In the genomic region with DNA sequence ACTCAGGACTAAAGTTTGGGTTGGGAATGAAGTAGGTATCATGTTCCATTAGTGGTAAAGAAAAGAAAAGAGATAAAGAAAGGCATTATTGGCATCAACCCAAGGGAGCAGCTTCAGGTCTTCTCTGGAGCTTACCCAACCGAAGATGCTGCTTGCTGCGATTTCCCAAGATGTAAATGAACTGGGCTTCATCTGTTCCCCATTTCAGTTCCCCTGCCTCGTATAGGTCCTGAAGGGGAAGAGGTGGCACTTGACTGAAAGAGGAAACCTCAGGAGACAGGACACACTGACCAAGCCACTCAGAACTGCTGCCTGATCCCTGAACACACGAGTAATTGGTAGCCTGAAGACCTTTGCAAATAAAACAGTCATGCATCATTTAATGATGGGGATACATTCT, we compare ENCODE assay signal across 13 cellular contexts. TPM values are rescaled to one million over a fixed set of nuclear protein-coding genes. Genes with fewer than 3 reads are reported as not detected.
A peak's percentile ranks its signal among the peaks of the same experiment; 100 is the strongest.
DNase-seq lines count a peak whose midpoint lies in the region; ATAC-seq, FAIRE-seq and TF ChIP-seq lines count a peak whose summit lies in the region.
"Had no signal": no experiment of that assay in that cellular context is flagged by ENCODE, and none has a peak within 500 bp of the region (broad histone marks: within the 10 kb centered on the region; RNA-seq: fewer than 3 reads in every experiment).

No MANE protein-coding gene starts in this region.

- WGBS in GM12878 (ENCODE audit: insufficient coverage, insufficient replicate concordance, low lambda C conversion rate, missing lambda C conversion rate) = 13% methylated on average over 4 of the region's 4 CpGs
- 67% methylated on average over 4 of the region's 4 CpGs for WGBS in prostate gland

- in situ Hi-C loops in GM12878 (cut with MboI) = no loop called here

- no peak for TF ChIP-seq POLR2A in GM12878 (IDR thresholded peaks at IDR 0.05; ENCODE audit: low read depth, low read length)
- no peak for TF ChIP-seq POLR2A in prostate gland (IDR thresholded peaks at IDR 0.05)

- no peak for TF ChIP-seq CTCF in GM12878 (IDR thresholded peaks at IDR 0.05 in 2 of 3, conservative IDR thresholded peaks at IDR 0.05 in 1 of 3; ENCODE audit: control insufficient read depth in 2 of 3, extremely low read depth in 1 of 3, insufficient read depth in 1 of 3, low read depth in 3 of 3, low read length in 3 of 3)
- no peak for TF ChIP-seq CTCF in MM.1S (IDR thresholded peaks at IDR 0.05; ENCODE audit: low read length)
- no peak for TF ChIP-seq CTCF in prostate gland (IDR thresholded peaks at IDR 0.05)

- H3K9me3 ChIP-seq in GM12878 (replicated peaks; ENCODE audit: control insufficient read depth, insufficient read depth, low read length) (no peaks in the 10 kb centered on the region), MM.1S (replicated peaks; ENCODE audit: insufficient read depth, low read length) (no peaks in the 10 kb centered on the region), prostate gland (no peaks in the 10 kb centered on the region)

- H3K27ac ChIP-seq in GM12878 (ENCODE audit: control insufficient read depth, insufficient read depth) = peak overlapping the region; percentile 14; the same call in 1 of the 2 replicates
- no peak overlapping the region for H3K27ac ChIP-seq in MM.1S (ENCODE audit: low read length)
- no peak overlapping the region for H3K27ac ChIP-seq in prostate gland

- DNase-seq in AML-193 (lab: John Stamatoyannopoulos, UW) (peak; percentile 87 to 93), DMS79 treated with DMSO at 0.1 percent for 48 hours (lab: John Stamatoyannopoulos, UW) (peak; percentile 37), NCI-H510A (lab: John Stamatoyannopoulos, UW) (peak; percentile 73), GM12878 (ENCODE audit: low read depth, low spot score) (no peak), T1000 (lab: John Stamatoyannopoulos, UW) (no peak), MM.1S (no peak), prostate gland (ENCODE audit: low spot score) (no peak)
- DNase-seq: activated CD4-positive, alpha-beta T cell treated with anti-CD3 and anti-CD28 coated beads, Interleukin-2, amount 10 ng/mL, durations not matched to agents 7 days and 5 days; activated naive CD4-positive, alpha-beta T cell treated with anti-CD3 and anti-CD28 coated beads for 36 hours; midbrain; stimulated activated CD4-positive, alpha-beta T cell treated with anti-CD3 and anti-CD28 coated beads, Interleukin-4, amount 100 ng/mL, for 1 hour; stimulated activated naive CD8-positive, alpha-beta T cell treated with anti-CD3 and anti-CD28 coated beads, Interleukin-15, Interleukin-2, amounts not matched to agents 100 U/mL and 50 U/mL, for 24 hours had no signal

- TF ChIP-seq EP300 in GM12878 (IDR thresholded peaks at IDR 0.05; ENCODE audit: borderline replicate concordance in 1 of 2, control insufficient read depth in 1 of 2, low read depth in 2 of 2, low read length in 2 of 2) = no peak

- no peak for TF ChIP-seq RAD21 in GM12878 (IDR thresholded peaks at IDR 0.05; ENCODE audit: insufficient read depth, low read depth, low read length)

- H2AFZ ChIP-seq in GM12878 (ENCODE audit: control insufficient read depth, low read depth, low read length) (no peak overlapping the region), MM.1S (ENCODE audit: low read length) (no peak overlapping the region)

- no peak overlapping the region; the same call in 1 of the 2 replicates for H3K4me2 ChIP-seq in GM12878 (ENCODE audit: control insufficient read depth, insufficient read depth)
- no peak overlapping the region for H3K4me2 ChIP-seq in MM.1S (ENCODE audit: low read depth, low read length)

- H3K4me1 ChIP-seq in GM12878 (ENCODE audit: control insufficient read depth, insufficient read depth, low read length) = peaks cover 57% of the 10 kb centered on the region
- peaks cover 49% of the 10 kb centered on the region for H3K4me1 ChIP-seq in MM.1S (ENCODE audit: low read length)
- H3K4me1 ChIP-seq in prostate gland (replicated peaks) = no peaks in the 10 kb centered on the region

- POLR2A ChIA-PET in GM12878 (lab: Charles Lee) = interaction anchor here (1.5 to 12.3 kb wide), 3 partner anchors 9 to 17 kb away, joined by 4 to 153 read pairs (median 7); no protein-coding TSS in a partner anchor

- CTCF ChIA-PET in GM12878 (lab: Yijun Ruan, JAX) = interaction anchor here (1.7 to 26.4 kb wide), 3 partner anchors 18 to 82 kb away, joined by 4 to 1107 read pairs (median 13); partner anchors contain the start of gene ANXA6

- H3K4me3 ChIP-seq in GM12878 (no peak overlapping the region), MM.1S (ENCODE audit: low read length) (no peak overlapping the region), prostate gland (no peak overlapping the region)

- H3K9ac ChIP-seq in GM12878 (ENCODE audit: control insufficient read depth, insufficient read depth, low read length) (no peak overlapping the region), MM.1S (ENCODE audit: low read length) (no peak overlapping the region)

- FAIRE-seq in GM12878 (lab: Jason Lieb, UNC) = no peak

- H4K20me1 ChIP-seq in GM12878 (ENCODE audit: control insufficient read depth, insufficient read depth) (no peaks in the 10 kb centered on the region), MM.1S (ENCODE audit: insufficient read depth, low read length) (no peaks in the 10 kb centered on the region)

- H3K27me3 ChIP-seq in GM12878 (replicated peaks in 1 of 2; ENCODE audit: control insufficient read depth in 2 of 2, insufficient read depth in 2 of 2, low read length in 1 of 2) (no peaks in the 10 kb centered on the region), MM.1S (replicated peaks; ENCODE audit: insufficient read depth, low read length) (no peaks in the 10 kb centered on the region), prostate gland (replicated peaks; ENCODE audit: insufficient read depth) (no peaks in the 10 kb centered on the region)

- H3K79me2 ChIP-seq in GM12878 (ENCODE audit: control insufficient read depth, insufficient read depth, low read length) = peaks cover 13% of the 10 kb centered on the region
- peaks cover 85% of the 10 kb centered on the region for H3K79me2 ChIP-seq in MM.1S (ENCODE audit: low read length)

- H3F3A ChIP-seq in MM.1S (ENCODE audit: insufficient read depth, low read length) = peaks cover 31% of the 10 kb centered on the region

- SMC1A ChIA-PET in GM12878 (lab: Charles Lee; ENCODE audit: uncharacterized antibody, unreplicated experiment) = interaction anchor here (1.4 to 31.5 kb wide), 2 partner anchors 18 to 23 kb away, joined by 5 to 1132 read pairs; partner anchors contain the start of gene ANXA6

- intact Hi-C loops in GM12878 (cut with micrococcal nuclease; ENCODE audit: unreplicated experiment) = no loop called here
- intact Hi-C loops in prostate gland (cut with DNase I) = no loop called here

- ATAC-seq in GM12878 (no peak; the same call in 2 of the 3 replicates), GM18520 (IDR thresholded peaks at IDR 0.05; ENCODE audit: unreplicated experiment) (no peak)
- ATAC-seq: stimulated activated naive CD8-positive, alpha-beta T cell treated with anti-CD3 and anti-CD28 coated beads, Interleukin-15, Interleukin-2, amounts not matched to agents 100 U/mL and 50 U/mL, for 24 hours had no signal

- RAD21 ChIA-PET in GM12878 (lab: Charles Lee; ENCODE audit: unreplicated experiment) = interaction anchor here (2.3 to 12.4 kb wide), 2 partner anchors 21 to 32 kb away, joined by 8 to 222 read pairs; partner anchors contain the start of gene ANXA6

- H3K36me3 ChIP-seq in GM12878 (ENCODE audit: control insufficient read depth in 2 of 2, insufficient read depth in 2 of 2, low read length in 1 of 2) (peaks cover 54 to 63% of the 10 kb centered on the region in 2 experiments), MM.1S (replicated peaks; ENCODE audit: insufficient read depth, low read length) (peaks cover 42% of the 10 kb centered on the region), prostate gland (peaks cover under 1 to 2% of the 10 kb centered on the region in 2 donors)

- no TSS peak for BruUV-seq in GM12878 (replicated peaks; lab: Mats Ljungman, UMichigan)

- no peaks in the 10 kb centered on the region for H3K9me2 ChIP-seq in MM.1S (replicated peaks; ENCODE audit: insufficient read depth, low read length)

RNA-seq across cellular contexts. Expression of gene ANXA6, which starts 24.6 kb away (rescaled TPM):
- 295 and 301 TPM in 2 replicates for total RNA-seq in GM12878 (2013; cell fraction: nucleolus; rRNA removed)
- 477 and 484 TPM in 2 replicates for total RNA-seq in GM12878 (2014; rRNA removed)
- total RNA-seq in GM12878 (2014; rRNA removed; fragmentation: Illumina TruSeq; extraction: Trizol) = 549 and 550 TPM in 2 replicates
- 528 and 542 TPM in 2 replicates for total RNA-seq in GM12878 (2021)
- polyA plus RNA-seq in GM12878 (2011; ENCODE audit: low read depth) = 195 TPM
- 460 and 571 TPM in 2 replicates for polyA plus RNA-seq in GM12878 (2011; rRNA removed)
- 618 and 630 TPM in 2 replicates for polyA plus RNA-seq in GM12878 (2011; cell fraction: cytosol; rRNA removed)
- 407 and 532 TPM in 2 replicates for polyA plus RNA-seq in GM12878 (2011; cell fraction: nucleus; rRNA removed)
- polyA plus RNA-seq in GM12878 (2012) = 297 and 330 TPM in 2 replicates
- polyA plus RNA-seq in GM12878 (2014; fragmentation: Illumina TruSeq; extraction: Trizol) = 506 and 510 TPM in 2 replicates
- polyA plus RNA-seq in GM12878 (2014; fragmentation: Nextera tagmentation; extraction: Ambion mirVana) = 10 to 100 TPM; 44.0 to 73.1 TPM
- polyA plus RNA-seq in GM12878 (2014; rRNA removed) = 453 and 470 TPM in 2 replicates
- 100 to 1,000 TPM; 280 to 291 TPM for polyA plus RNA-seq in GM12878 (2016; fragmentation: Nextera tagmentation; extraction: Ambion mirVana)
- 634 and 706 TPM in 2 replicates for polyA minus RNA-seq in GM12878 (2011; rRNA and poly(A)+ RNA removed)
- polyA minus RNA-seq in GM12878 (2011; cell fraction: cytosol; rRNA and poly(A)+ RNA removed) = 242 and 263 TPM in 2 replicates
- 286 and 410 TPM in 2 replicates for polyA minus RNA-seq in GM12878 (2011; cell fraction: nucleus; rRNA and poly(A)+ RNA removed)
- total RNA-seq in prostate gland = 100 to 1,000 TPM in 1 of 2 donors, 10 to 100 TPM in 1; 85.7 to 184 TPM

RNA-seq across cellular contexts. Expression of gene TNIP1, which starts 52.1 kb away (rescaled TPM):
- total RNA-seq in GM12878 (2013; cell fraction: nucleolus; rRNA removed) = 372 and 425 TPM in 2 replicates
- total RNA-seq in GM12878 (2014; rRNA removed) = 203 and 223 TPM in 2 replicates
- total RNA-seq in GM12878 (2014; rRNA removed; fragmentation: Illumina TruSeq; extraction: Trizol) = 147 and 148 TPM in 2 replicates
- 279 and 289 TPM in 2 replicates for total RNA-seq in GM12878 (2021)
- 132 TPM for polyA plus RNA-seq in GM12878 (2011; ENCODE audit: low read depth)
- polyA plus RNA-seq in GM12878 (2011; rRNA removed) = 156 and 178 TPM in 2 replicates
- 190 and 206 TPM in 2 replicates for polyA plus RNA-seq in GM12878 (2011; cell fraction: cytosol; rRNA removed)
- polyA plus RNA-seq in GM12878 (2011; cell fraction: nucleus; rRNA removed) = 272 and 287 TPM in 2 replicates
- polyA plus RNA-seq in GM12878 (2012) = 262 and 278 TPM in 2 replicates
- 107 and 151 TPM in 2 replicates for polyA plus RNA-seq in GM12878 (2014; fragmentation: Illumina TruSeq; extraction: Trizol)
- polyA plus RNA-seq in GM12878 (2014; fragmentation: Nextera tagmentation; extraction: Ambion mirVana) = 10 to 100 TPM in 1 of 2 experiments, 1 to 10 TPM in 1; 4.4 to 13.7 TPM
- polyA plus RNA-seq in GM12878 (2014; rRNA removed) = 199 and 200 TPM in 2 replicates
- 100 to 1,000 TPM; 112 to 117 TPM for polyA plus RNA-seq in GM12878 (2016; fragmentation: Nextera tagmentation; extraction: Ambion mirVana)
- 245 and 345 TPM in 2 replicates for polyA minus RNA-seq in GM12878 (2011; rRNA and poly(A)+ RNA removed)
- polyA minus RNA-seq in GM12878 (2011; cell fraction: cytosol; rRNA and poly(A)+ RNA removed) = 117 and 134 TPM in 2 replicates
- 165 and 259 TPM in 2 replicates for polyA minus RNA-seq in GM12878 (2011; cell fraction: nucleus; rRNA and poly(A)+ RNA removed)
- total RNA-seq in prostate gland = 10 to 100 TPM; 61.9 to 81.6 TPM

Comparison
In these comparisons a context has a peak if more than half of its experiments do, and no peak if none do; other contexts are left out.
1. DNase-seq: peak in AML-193 (2 of 2), DMS79 treated with DMSO at 0.1 percent for 48 hours (single experiment) and NCI-H510A (single experiment); none in GM12878 (single experiment), T1000 (single experiment), MM.1S (single experiment) and prostate gland (single experiment).